In genomic region chr3:48039487-48040190, GRCh38 we compare ENCODE assay signal across 9 cellular contexts. TPM values are rescaled to one million over a fixed set of nuclear protein-coding genes. Genes with fewer than 3 reads are reported as not detected.
DNase-seq lines count a peak whose midpoint lies in the region; ATAC-seq and TF ChIP-seq lines count a peak whose summit lies in the region.
"Had no signal": no experiment of that assay in that cellular context is flagged by ENCODE, and none has a peak within 500 bp of the region (broad histone marks: within the 10 kb centered on the region; RNA-seq: fewer than 3 reads in every experiment).

No MANE protein-coding gene starts in this region.

- H3K9me3 Mint-ChIP-seq in nephron progenitor cell, result no peaks in the 10 kb centered on the region

- H3K27ac ChIP-seq in esophagus (ENCODE audit: low read depth in 2 of 2, low read length in 1 of 2), result peak overlapping the region; percentile 4 to 49
- H3K27ac ChIP-seq: neutrophil had no signal

- DNase-seq in BJ (ENCODE audit: low read depth), result peak; percentile 79
- peak; percentile 36 for DNase-seq in NB4 (ENCODE audit: low read depth)
- DNase-seq in nephron progenitor cell, result no peak
- no peak for DNase-seq in activated CD4-positive, alpha-beta T cell treated with anti-CD3 and anti-CD28 coated beads for 48 hours
- DNase-seq in NCI-H226, result no peak
- no peak for DNase-seq in NAMALWA (ENCODE audit: low spot score)

- no peak overlapping the region for H3K4me3 ChIP-seq in BJ (ENCODE audit: low read depth, low read length)
- H3K4me3 ChIP-seq in NB4 (ENCODE audit: low read depth, low read length), result no peak overlapping the region
- H3K4me3 ChIP-seq in esophagus (ENCODE audit: low read depth in 1 of 2, low read length in 2 of 2), result no peak overlapping the region

- TF ChIP-seq CTCF in BJ (IDR thresholded peaks at IDR 0.05; ENCODE audit: insufficient read depth, low read depth, low read length) (no peak), NB4 (IDR thresholded peaks at IDR 0.05; ENCODE audit: low read depth, low read length) (no peak), nephron progenitor cell (IDR thresholded peaks at IDR 0.05) (no peak)

- 0 out of 2 replicates have a peak, but pooled peaks cover 1% of the 10 kb centered on the region for H3K36me3 ChIP-seq in BJ (ENCODE audit: control insufficient read depth, insufficient read depth, low read length)
- H3K36me3 ChIP-seq in esophagus (ENCODE audit: control insufficient read depth in 2 of 2, insufficient read depth in 2 of 2, low read length in 1 of 2), result no peaks in the 10 kb centered on the region
- H3K36me3 ChIP-seq: neutrophil had no signal

- CTCF ChIA-PET in BJ (lab: Yijun Ruan, JAX), result no interaction called here

- H3K4me3 Mint-ChIP-seq in nephron progenitor cell, result peak overlapping the region; percentile 65

- no peaks in the 10 kb centered on the region for H3K4me1 ChIP-seq in esophagus (ENCODE audit: control insufficient read depth in 2 of 2, insufficient read depth in 2 of 2, low read length in 1 of 2)

- ATAC-seq in GM18868 (IDR thresholded peaks at IDR 0.05; ENCODE audit: unreplicated experiment), result no peak

- POLR2A ChIA-PET in BJ (lab: Charles Lee), result interaction anchor here (0.6 kb wide), 1 partner anchor 50 kb away, joined by 3 read pairs; no protein-coding TSS in a partner anchor

- no peaks in the 10 kb centered on the region for H3K27me3 ChIP-seq in BJ (ENCODE audit: control insufficient read depth, insufficient read depth, low read length)
- H3K27me3 ChIP-seq in esophagus (ENCODE audit: control insufficient read depth in 1 of 2, insufficient read depth in 2 of 2, low read length in 2 of 2), result no peaks in the 10 kb centered on the region
- H3K27me3 ChIP-seq: neutrophil had no signal

- peaks cover 5% of the 10 kb centered on the region for H3K36me3 Mint-ChIP-seq in nephron progenitor cell (ENCODE audit: low read depth)

- no peaks in the 10 kb centered on the region for H3K27me3 Mint-ChIP-seq in nephron progenitor cell (ENCODE audit: low read depth, poor library complexity)

- H3K27ac Mint-ChIP-seq in nephron progenitor cell, result peak overlapping the region; percentile 99

- H3K9me3 ChIP-seq in esophagus (ENCODE audit: control insufficient read depth in 2 of 2, insufficient read depth in 1 of 2, low read depth in 1 of 2, low read length in 1 of 2), result no peaks in the 10 kb centered on the region
- H3K9me3 ChIP-seq: neutrophil had no signal

- no peak for TF ChIP-seq POLR2A in NB4 (IDR thresholded peaks at IDR 0.05; ENCODE audit: extremely low read depth, insufficient read length)

- 19% methylated on average over 1 of the region's 1 CpG for WGBS in esophagus, 2 donors

- H3K4me1 Mint-ChIP-seq in nephron progenitor cell, result peaks cover 14% of the 10 kb centered on the region

RNA-seq across cellular contexts. Expression of gene MAP4, which starts 23.4 kb away (rescaled TPM):
- polyA plus RNA-seq in BJ (2011; rRNA removed) (202 and 247 TPM in 2 replicates), esophagus (10 to 100 TPM; 48.8 to 60.4 TPM)
- 135 and 166 TPM in 2 replicates for polyA minus RNA-seq in BJ (2011; rRNA and poly(A)+ RNA removed)

Comparison
In these comparisons a context has a peak if more than half of its experiments do, and no peak if none do; other contexts are left out.
1. DNase-seq: peak in BJ (single experiment) and NB4 (single experiment); none in nephron progenitor cell (single experiment), activated CD4-positive, alpha-beta T cell treated with anti-CD3 and anti-CD28 coated beads for 48 hours (single experiment), NCI-H226 (single experiment) and NAMALWA (single experiment).